In the genomic region with DNA sequence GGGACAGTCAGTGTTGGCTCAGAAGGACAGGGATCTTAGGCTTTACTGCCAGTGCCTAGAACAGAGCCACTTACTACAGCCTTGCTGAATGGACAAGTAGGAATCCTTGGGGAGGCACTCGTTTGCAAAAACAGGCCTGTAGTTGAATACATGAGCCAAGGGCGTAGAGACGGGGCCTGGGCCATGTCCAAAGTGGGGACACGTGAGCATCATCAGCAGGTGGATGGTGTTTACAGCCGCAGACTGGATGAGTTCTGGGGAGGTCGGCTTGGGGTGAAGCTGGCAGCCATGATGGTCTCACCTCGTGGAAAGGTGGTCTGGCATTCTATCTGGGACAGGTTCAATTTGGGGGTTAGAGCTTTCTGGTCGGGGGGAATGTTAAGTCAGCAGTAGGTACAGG, we compare ENCODE assay signal across 1 cellular context.
TF ChIP-seq lines count a peak whose summit lies in the region.

No MANE protein-coding gene starts in this region.

TF ChIP-seq in WTC11, 78 proteins besides CTCF, POLR2A, EP300 and RAD21 (continued from another document):
- TF ChIP-seq, protein P1, sequence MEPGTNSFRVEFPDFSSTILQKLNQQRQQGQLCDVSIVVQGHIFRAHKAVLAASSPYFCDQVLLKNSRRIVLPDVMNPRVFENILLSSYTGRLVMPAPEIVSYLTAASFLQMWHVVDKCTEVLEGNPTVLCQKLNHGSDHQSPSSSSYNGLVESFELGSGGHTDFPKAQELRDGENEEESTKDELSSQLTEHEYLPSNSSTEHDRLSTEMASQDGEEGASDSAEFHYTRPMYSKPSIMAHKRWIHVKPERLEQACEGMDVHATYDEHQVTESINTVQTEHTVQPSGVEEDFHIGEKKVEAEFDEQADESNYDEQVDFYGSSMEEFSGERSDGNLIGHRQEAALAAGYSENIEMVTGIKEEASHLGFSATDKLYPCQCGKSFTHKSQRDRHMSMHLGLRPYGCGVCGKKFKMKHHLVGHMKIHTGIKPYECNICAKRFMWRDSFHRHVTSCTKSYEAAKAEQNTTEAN (CRISPR knock-in tag; IDR thresholded peaks at IDR 0.05): no peak
